ENCODE assay signal across 11 cellular contexts in the genomic region with DNA sequence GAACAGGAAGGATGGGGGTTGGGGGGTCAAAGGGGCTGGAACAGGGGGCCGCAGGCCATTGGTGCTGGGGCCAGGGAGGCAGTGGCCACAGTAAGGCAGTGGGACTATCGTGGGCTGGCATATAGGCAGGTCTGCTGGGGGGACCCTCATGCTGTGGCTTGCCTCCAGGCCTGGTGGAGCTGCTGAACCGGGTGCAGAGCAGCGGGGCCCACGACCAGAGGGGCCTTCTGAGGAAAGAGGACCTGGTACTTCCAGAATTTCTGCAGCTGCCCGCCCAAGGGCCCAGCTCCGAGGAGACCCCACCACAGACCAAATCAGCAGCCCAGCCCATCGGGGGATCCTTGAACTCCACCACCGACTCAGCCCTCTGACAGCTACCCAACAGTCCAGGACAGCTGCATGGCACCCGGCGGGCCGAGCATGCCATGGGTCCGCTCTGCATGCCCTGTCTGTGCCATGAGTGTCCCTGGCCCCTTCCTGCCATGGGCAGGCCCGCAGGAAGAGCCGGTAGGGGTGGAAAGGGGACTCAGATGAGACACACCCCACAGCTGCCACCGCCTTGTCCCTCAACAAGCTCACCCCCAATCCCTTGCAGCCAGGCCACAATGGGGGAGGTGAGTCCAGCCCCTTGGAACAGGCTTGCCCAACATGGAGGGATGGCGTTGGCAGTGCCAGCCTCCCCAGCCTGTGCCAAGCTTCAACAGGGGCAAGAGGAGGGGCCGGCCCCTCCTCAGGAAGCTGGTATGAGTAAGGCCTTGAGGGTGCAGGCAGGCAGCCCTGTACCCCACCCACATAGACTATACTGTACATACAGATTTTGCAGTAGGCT. TPM values are rescaled to one million over a fixed set of nuclear protein-coding genes. Genes with fewer than 3 reads are reported as not detected.
DNase-seq lines count a peak whose midpoint lies in the region; ATAC-seq, FAIRE-seq and TF ChIP-seq lines count a peak whose summit lies in the region.
"Had no signal": no experiment of that assay in that cellular context is flagged by ENCODE, and none has a peak within 500 bp of the region (broad histone marks: within the 10 kb centered on the region; RNA-seq: fewer than 3 reads in every experiment).

No MANE protein-coding gene starts in this region.

- no peaks in the 10 kb centered on the region for H3K9me3 ChIP-seq in A549
- no peaks in the 10 kb centered on the region for H3K9me3 ChIP-seq in MM.1S (replicated peaks; ENCODE audit: insufficient read depth, low read length)

- TF ChIP-seq CTCF in A549 (IDR thresholded peaks at IDR 0.05) = no peak
- no peak for TF ChIP-seq CTCF in MM.1S (IDR thresholded peaks at IDR 0.05; ENCODE audit: low read length)
- no peak for TF ChIP-seq CTCF in mesothelial cell of epicardium (IDR thresholded peaks at IDR 0.05; ENCODE audit: unreplicated experiment)

- peaks cover 65% of the 10 kb centered on the region for H3K4me1 Mint-ChIP-seq in activated naive CD8-positive, alpha-beta T cell (ENCODE audit: low read depth)
- H3K4me1 Mint-ChIP-seq in mesothelial cell of epicardium = peaks cover 13% of the 10 kb centered on the region

- H4K20me1 ChIP-seq in MM.1S (ENCODE audit: insufficient read depth, low read length) = no peaks in the 10 kb centered on the region

- CTCF ChIA-PET in A549 (lab: Yijun Ruan, JAX) = interaction anchor here (1.1 to 33.9 kb wide), 12 partner anchors 11 to 258 kb away, joined by 3 to 1107 read pairs (median 8); a partner anchor contains a TSS

- peaks cover 8% of the 10 kb centered on the region for H3K36me3 Mint-ChIP-seq in activated naive CD8-positive, alpha-beta T cell
- no peaks in the 10 kb centered on the region for H3K36me3 Mint-ChIP-seq in mesothelial cell of epicardium

- POLR2A ChIA-PET in A549 (lab: Yijun Ruan, JAX) = interaction anchor here (1.2 to 1.5 kb wide), 2 partner anchors 11 to 13 kb away, joined by 4 to 5 read pairs; no protein-coding TSS in a partner anchor

- H3K4me3 ChIP-seq in A549 (peak overlapping the region; percentile 48), MM.1S (ENCODE audit: low read length) (no peak overlapping the region; the same call in 1 of the 2 replicates)

- H3K9me3 Mint-ChIP-seq in activated naive CD8-positive, alpha-beta T cell (ENCODE audit: low read depth) = no peaks in the 10 kb centered on the region
- no peaks in the 10 kb centered on the region for H3K9me3 Mint-ChIP-seq in mesothelial cell of epicardium
- H3K9me3 Mint-ChIP-seq: stimulated activated naive B cell treated with anti-CD40 and anti-IgM and Interleukin-4, amounts not matched to agents 10 μg/mL and 1 μg/mL and 100 μg/mL, for 72 hours had no signal

- peaks cover 17% of the 10 kb centered on the region; the same call in 2 of the 3 replicates for H3K4me1 ChIP-seq in A549
- H3K4me1 ChIP-seq in MM.1S (ENCODE audit: low read length) = peaks cover 35% of the 10 kb centered on the region

- TF ChIP-seq POLR2A in A549 (IDR thresholded peaks at IDR 0.05; ENCODE audit: low read length) = no peak

- H3K27me3 ChIP-seq in MM.1S (replicated peaks; ENCODE audit: insufficient read depth, low read length) = no peaks in the 10 kb centered on the region

- H3K27ac ChIP-seq in A549 (peak overlapping the region; percentile 69 to 89; a peak in 5 of 6 replicates), MM.1S (ENCODE audit: low read length) (no peak overlapping the region)

- FAIRE-seq in A549 (lab: Jason Lieb, UNC) = no peak
- FAIRE-seq: D721Med had no signal

- no peaks in the 10 kb centered on the region for H3K27me3 Mint-ChIP-seq in activated naive CD8-positive, alpha-beta T cell
- H3K27me3 Mint-ChIP-seq in mesothelial cell of epicardium (ENCODE audit: low read depth) = no peaks in the 10 kb centered on the region
- H3K27me3 Mint-ChIP-seq: stimulated activated naive B cell treated with anti-CD40 and anti-IgM and Interleukin-4, amounts not matched to agents 10 μg/mL and 1 μg/mL and 100 μg/mL, for 72 hours had no signal

- H3F3A ChIP-seq in MM.1S (ENCODE audit: insufficient read depth, low read length) = peaks cover 18% of the 10 kb centered on the region

- DNase-seq in A549 (ENCODE audit: low read depth in 1 of 2, low spot score in 1 of 2) = no peak
- no peak for DNase-seq in MM.1S
- DNase-seq in mesothelial cell of epicardium (ENCODE audit: low spot score in 2 of 2, unreplicated experiment in 2 of 2) = no peak
- DNase-seq in OCI-M2 (lab: John Stamatoyannopoulos, UW; ENCODE audit: unreplicated experiment) = no peak
- DNase-seq in H4 (ENCODE audit: low spot score) = no peak
- DNase-seq: SHP77; stimulated activated naive B cell treated with anti-CD40 and anti-IgM and Interleukin-4, amounts not matched to agents 10 μg/mL and 1 μg/mL and 100 μg/mL, for 72 hours had no signal

- TF ChIP-seq RAD21 in A549 (conservative IDR thresholded peaks at IDR 0.05 in 1 of 2, IDR thresholded peaks at IDR 0.05 in 1 of 2) = no peak

- no peaks in the 10 kb centered on the region for H3K79me2 ChIP-seq in MM.1S (ENCODE audit: low read length)

- no peaks in the 10 kb centered on the region for H3K9me2 ChIP-seq in MM.1S (replicated peaks; ENCODE audit: insufficient read depth, low read length)

- H3K36me3 ChIP-seq in MM.1S (replicated peaks; ENCODE audit: insufficient read depth, low read length) = no peaks in the 10 kb centered on the region

- H3K27ac Mint-ChIP-seq in activated naive CD8-positive, alpha-beta T cell = peak overlapping the region; percentile 84
- no peak overlapping the region for H3K27ac Mint-ChIP-seq in mesothelial cell of epicardium
- H3K27ac Mint-ChIP-seq: stimulated activated naive B cell treated with anti-CD40 and anti-IgM and Interleukin-4, amounts not matched to agents 10 μg/mL and 1 μg/mL and 100 μg/mL, for 72 hours had no signal

- no peak overlapping the region for H3K9ac ChIP-seq in MM.1S (ENCODE audit: low read length)

- ATAC-seq in A549 (no peak), HG03342 (IDR thresholded peaks at IDR 0.05; ENCODE audit: unreplicated experiment) (no peak), HG03354 (IDR thresholded peaks at IDR 0.05; ENCODE audit: poor library complexity, severe bottlenecking, unreplicated experiment) (no peak)

- H3K4me2 ChIP-seq in A549 = peak overlapping the region; percentile 100
- peak overlapping the region; percentile 80 for H3K4me2 ChIP-seq in MM.1S (ENCODE audit: low read depth, low read length)

- H2AFZ ChIP-seq in MM.1S (ENCODE audit: low read length) = no peak overlapping the region

- TF ChIP-seq EP300 in A549 (IDR thresholded peaks at IDR 0.05) = no peak

- WGBS in A549 (ENCODE audit: missing lambda C conversion rate) = 77% methylated on average over 16 of the region's 18 CpGs

- peak overlapping the region; percentile 64 for H3K4me3 Mint-ChIP-seq in activated naive CD8-positive, alpha-beta T cell
- peak overlapping the region; percentile 68 for H3K4me3 Mint-ChIP-seq in mesothelial cell of epicardium
- H3K4me3 Mint-ChIP-seq: stimulated activated naive B cell treated with anti-CD40 and anti-IgM and Interleukin-4, amounts not matched to agents 10 μg/mL and 1 μg/mL and 100 μg/mL, for 72 hours had no signal

TF ChIP-seq in A549, 52 proteins besides CTCF, POLR2A, EP300 and RAD21:
- TF ChIP-seq ESRRA (IDR thresholded peaks at IDR 0.05; ENCODE audit: borderline replicate concordance, low read length) = no peak

RNA-seq across cellular contexts. Expression of a gene that starts 12.3 kb away (rescaled TPM):
- polyA plus RNA-seq in A549 (2011; rRNA removed) (not detected in 2 replicates), A549 (2017; fragmentation: RNase III; extraction: RNeasy Plus Mini Kit Qiagen cat#74134 plus additional on column Dnase treatment) (0.03 TPM in 2 of 3 replicates, not detected in the other)
- 0.01 TPM in 2 replicates for polyA plus RNA-seq in A549 (2012; cell fraction: cytosol; rRNA removed)
- 0.02 and 0.05 TPM in 2 replicates for polyA plus RNA-seq in A549 (2012; cell fraction: nucleus; rRNA removed)
- 0.12 TPM in 1 of 2 replicates, not detected in the other for polyA minus RNA-seq in A549 (2011; rRNA and poly(A)+ RNA removed)
- not detected in 3 replicates for total RNA-seq in mesothelial cell of epicardium
- total RNA-seq in H4 (2014; rRNA removed; shearing (Covaris generic)) = not detected in 2 replicates

RNA-seq across cellular contexts. Expression of a gene that starts 14.2 kb away (rescaled TPM):
- polyA plus RNA-seq in A549 (2011; rRNA removed) = 3.9 and 5.8 TPM in 2 replicates
- 13.9 and 18.5 TPM in 2 replicates for polyA plus RNA-seq in A549 (2012; cell fraction: cytosol; rRNA removed)
- polyA plus RNA-seq in A549 (2012; cell fraction: nucleus; rRNA removed) = 16.1 and 18.7 TPM in 2 replicates
- polyA plus RNA-seq in A549 (2017; fragmentation: RNase III; extraction: RNeasy Plus Mini Kit Qiagen cat#74134 plus additional on column Dnase treatment) = 5.2 to 8.4 TPM (median 6.4 TPM) in 3 replicates
- 2.6 and 2.9 TPM in 2 replicates for polyA minus RNA-seq in A549 (2011; rRNA and poly(A)+ RNA removed)
- 13.5 to 16.1 TPM (median 14.1 TPM) in 3 replicates for total RNA-seq in mesothelial cell of epicardium
- 26.2 and 28.1 TPM in 2 replicates for total RNA-seq in H4 (2014; rRNA removed; shearing (Covaris generic))

RNA-seq across cellular contexts. Expression of a gene that starts 20.5 kb away (rescaled TPM):
- 123 and 172 TPM in 2 replicates for polyA plus RNA-seq in A549 (2011; rRNA removed)
- 328 and 334 TPM in 2 replicates for polyA plus RNA-seq in A549 (2012; cell fraction: cytosol; rRNA removed)
- polyA plus RNA-seq in A549 (2012; cell fraction: nucleus; rRNA removed) = 418 and 431 TPM in 2 replicates
- 207 to 222 TPM (median 210 TPM) in 3 replicates for polyA plus RNA-seq in A549 (2017; fragmentation: RNase III; extraction: RNeasy Plus Mini Kit Qiagen cat#74134 plus additional on column Dnase treatment)
- 230 and 259 TPM in 2 replicates for polyA minus RNA-seq in A549 (2011; rRNA and poly(A)+ RNA removed)
- 85.4 to 87.2 TPM (median 87.0 TPM) in 3 replicates for total RNA-seq in mesothelial cell of epicardium
- total RNA-seq in H4 (2014; rRNA removed; shearing (Covaris generic)) = 745 and 800 TPM in 2 replicates

RNA-seq across cellular contexts. Expression of a gene that starts 28.5 kb away (rescaled TPM):
- polyA plus RNA-seq in A549 (2011; rRNA removed) = not detected in 2 replicates
- 0.11 TPM in 1 of 2 replicates, not detected in the other for polyA plus RNA-seq in A549 (2012; cell fraction: cytosol; rRNA removed)
- polyA plus RNA-seq in A549 (2012; cell fraction: nucleus; rRNA removed) = not detected in 2 replicates
- not detected in 3 replicates for polyA plus RNA-seq in A549 (2017; fragmentation: RNase III; extraction: RNeasy Plus Mini Kit Qiagen cat#74134 plus additional on column Dnase treatment)
- polyA minus RNA-seq in A549 (2011; rRNA and poly(A)+ RNA removed) = not detected in 2 replicates
- not detected in 3 replicates for total RNA-seq in mesothelial cell of epicardium
- total RNA-seq in H4 (2014; rRNA removed; shearing (Covaris generic)) = not detected in 2 replicates

RNA-seq across cellular contexts. Expression of a gene that starts 37.4 kb away (rescaled TPM):
- polyA plus RNA-seq in A549 (2011; rRNA removed) = 5.3 TPM in 2 replicates
- polyA plus RNA-seq in A549 (2012; cell fraction: cytosol; rRNA removed) = 18.4 and 25.5 TPM in 2 replicates
- 16.0 and 36.1 TPM in 2 replicates for polyA plus RNA-seq in A549 (2012; cell fraction: nucleus; rRNA removed)
- polyA plus RNA-seq in A549 (2017; fragmentation: RNase III; extraction: RNeasy Plus Mini Kit Qiagen cat#74134 plus additional on column Dnase treatment) = 14.3 to 15.5 TPM (median 14.5 TPM) in 3 replicates
- polyA minus RNA-seq in A549 (2011; rRNA and poly(A)+ RNA removed) = 2.2 and 2.8 TPM in 2 replicates
- 2.1 to 2.7 TPM (median 2.3 TPM) in 3 replicates for total RNA-seq in mesothelial cell of epicardium
- 5.8 and 7.3 TPM in 2 replicates for total RNA-seq in H4 (2014; rRNA removed; shearing (Covaris generic))
